ENCODE assay signal across 11 cellular contexts in the genomic region with DNA sequence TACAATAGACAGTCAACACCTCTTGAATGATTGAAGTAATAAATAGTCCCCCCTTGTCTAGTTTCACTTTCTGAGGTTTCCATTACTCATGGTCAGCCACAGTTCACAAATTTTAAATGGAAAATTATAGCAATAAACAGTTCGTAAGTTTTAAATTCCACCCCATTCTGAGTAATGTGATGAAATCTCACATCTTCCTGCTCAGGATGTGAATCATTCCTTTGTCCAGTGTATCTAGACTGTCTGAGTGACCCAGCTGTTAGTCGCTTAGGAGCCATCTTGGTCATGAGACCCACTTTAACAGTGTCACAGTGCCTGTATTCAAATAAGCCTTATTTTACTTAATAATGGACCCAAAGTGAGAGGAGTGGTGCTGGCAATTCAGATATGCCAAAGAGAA.
A peak's percentile ranks its signal among the peaks of the same experiment; 100 is the strongest.
DNase-seq lines count a peak whose midpoint lies in the region; ATAC-seq and TF ChIP-seq lines count a peak whose summit lies in the region.
"Had no signal": no experiment of that assay in that cellular context is flagged by ENCODE, and none has a peak within 500 bp of the region (broad histone marks: within the 10 kb centered on the region; RNA-seq: fewer than 3 reads in every experiment).

No MANE protein-coding gene starts in this region.

- H3K4me3 ChIP-seq in neuron (ENCODE audit: low read length): no peak overlapping the region
- H3K4me3 ChIP-seq in gastrocnemius medialis: no peak overlapping the region

- intact Hi-C loops in gastrocnemius medialis (cut with DNase I; ENCODE audit: low total_unique reads): no loop called here

- H3K36me3 Mint-ChIP-seq in activated T-cell treated with anti-CD3 and anti-CD28 coated beads, Interleukin-2, amount 50 U/mL, for 24 hours (ENCODE audit: low read depth): no peaks in the 10 kb centered on the region

- no peaks in the 10 kb centered on the region for H3K4me1 ChIP-seq in neuron (ENCODE audit: insufficient read depth, low read length)
- H3K4me1 ChIP-seq in gastrocnemius medialis: no peaks in the 10 kb centered on the region

- in situ Hi-C loops in gastrocnemius medialis (cut with MboI; ENCODE audit: low sequenced_read_pairs in 4 of 4): no loop called here

- no peaks in the 10 kb centered on the region for H3K36me3 ChIP-seq in neuron (ENCODE audit: insufficient read depth, low read length)
- H3K36me3 ChIP-seq in gastrocnemius medialis: no peaks in the 10 kb centered on the region

- H3K27me3 Mint-ChIP-seq in activated T-cell treated with anti-CD3 and anti-CD28 coated beads, Interleukin-2, amount 50 U/mL, for 24 hours: no peaks in the 10 kb centered on the region
- H3K27me3 Mint-ChIP-seq: activated B cell treated with CpG ODN at 0.5 μM for 24 hours had no signal

- DNase-seq in DMS53 (lab: John Stamatoyannopoulos, UW) (peak; percentile 71), NCI-H460 (ENCODE audit: extremely low read depth, low read depth) (peak; percentile 62), dermis microvascular lymphatic vessel endothelial cell (ENCODE audit: low read depth in 2 of 2) (peak; percentile 40 to 61), COR-L47 (lab: John Stamatoyannopoulos, UW) (no peak), gastrocnemius medialis (no peak)
- DNase-seq in activated T-cell treated with anti-CD3 and anti-CD28 coated beads, Interleukin-2, amount 50 U/mL, for 24 hours: no peak
- DNase-seq: activated B cell treated with CpG ODN at 0.5 μM for 24 hours, NCI-H1694 treated with DMSO at 0.1 percent for 48 hours, RPMI8226 had no signal

- no peaks in the 10 kb centered on the region for H3K9me3 Mint-ChIP-seq in activated T-cell treated with anti-CD3 and anti-CD28 coated beads, Interleukin-2, amount 50 U/mL, for 24 hours
- H3K9me3 Mint-ChIP-seq: activated B cell treated with CpG ODN at 0.5 μM for 24 hours had no signal

- no peak overlapping the region for H3K4me3 Mint-ChIP-seq in activated T-cell treated with anti-CD3 and anti-CD28 coated beads, Interleukin-2, amount 50 U/mL, for 24 hours
- H3K4me3 Mint-ChIP-seq: activated B cell treated with CpG ODN at 0.5 μM for 24 hours had no signal

- H3K9me3 ChIP-seq in neuron (ENCODE audit: low read length) (no peaks in the 10 kb centered on the region), gastrocnemius medialis (no peaks in the 10 kb centered on the region)

- no peak overlapping the region for H3K27ac Mint-ChIP-seq in activated T-cell treated with anti-CD3 and anti-CD28 coated beads, Interleukin-2, amount 50 U/mL, for 24 hours
- H3K27ac Mint-ChIP-seq: activated B cell treated with CpG ODN at 0.5 μM for 24 hours had no signal

- H3K27ac ChIP-seq in gastrocnemius medialis: no peak overlapping the region

- H3K4me1 Mint-ChIP-seq in activated T-cell treated with anti-CD3 and anti-CD28 coated beads, Interleukin-2, amount 50 U/mL, for 24 hours (ENCODE audit: low read depth): no peaks in the 10 kb centered on the region
- H3K4me1 Mint-ChIP-seq: activated B cell treated with CpG ODN at 0.5 μM for 24 hours had no signal

- H3K27me3 ChIP-seq in neuron (ENCODE audit: insufficient read depth, low read length) (no peaks in the 10 kb centered on the region), gastrocnemius medialis (no peaks in the 10 kb centered on the region)

- ATAC-seq in gastrocnemius medialis: no peak
- no peak for ATAC-seq in HG02870 (IDR thresholded peaks at IDR 0.05; ENCODE audit: unreplicated experiment)

- TF ChIP-seq POLR2A in gastrocnemius medialis (IDR thresholded peaks at IDR 0.05): no peak

- peak overlapping the region; percentile 54 for H2AFZ ChIP-seq in neuron (ENCODE audit: low read depth, low read length)

- TF ChIP-seq CTCF in gastrocnemius medialis (IDR thresholded peaks at IDR 0.05 in 4 of 5, conservative IDR thresholded peaks at IDR 0.05 in 1 of 5): no peak

Comparison
In these comparisons a context has a peak if more than half of its experiments do, and no peak if none do; other contexts are left out.
1. DNase-seq: peak in DMS53 (single experiment), NCI-H460 (single experiment) and dermis microvascular lymphatic vessel endothelial cell (2 of 2); none in COR-L47 (single experiment), gastrocnemius medialis (0 of 2) and activated T-cell treated with anti-CD3 and anti-CD28 coated beads, Interleukin-2, amount 50 U/mL, for 24 hours (single experiment).